17 cellular contexts compared by ENCODE assay signal in genomic region chr17:56543280-56543679, GRCh38. TPM values are rescaled to one million over a fixed set of nuclear protein-coding genes. Genes with fewer than 3 reads are reported as not detected.
"Had no signal": no experiment of that assay in that cellular context is flagged by ENCODE, and none has a peak within 500 bp of the region (broad histone marks: within the 10 kb centered on the region; RNA-seq: fewer than 3 reads in every experiment).

No MANE protein-coding gene starts in this region.

- H3K36me3 Mint-ChIP-seq: memory B cell; stimulated activated memory B cell treated with anti-CD40 and anti-IgM and Interleukin-4, amounts not matched to agents 10 μg/mL and 1 μg/mL and 100 μg/mL, for 72 hours had no signal

- DNase-seq: cortex of kidney; dorsolateral prefrontal cortex; effector CD8-positive, alpha-beta T cell; heart left ventricle; hippocampal formation; left ventricle myocardium inferior; lower lobe of right lung; naive thymus-derived CD8-positive, alpha-beta T cell; right cardiac atrium; stimulated activated CD4-positive, alpha-beta T cell treated with anti-CD3 and anti-CD28 coated beads, Interleukin-4, amount 100 ng/mL, for 24 hours; tibial artery had no signal

- H3K27ac Mint-ChIP-seq: memory B cell; naive thymus-derived CD8-positive, alpha-beta T cell; stimulated activated memory B cell treated with anti-CD40 and anti-IgM and Interleukin-4, amounts not matched to agents 10 μg/mL and 1 μg/mL and 100 μg/mL, for 72 hours; stimulated activated naive CD8-positive, alpha-beta T cell treated with anti-CD3 and anti-CD28 coated beads, Interleukin-15, Interleukin-2, amounts not matched to agents 100 ng/mL and 50 ng/mL, for 24 hours had no signal

- H3K4me3 ChIP-seq: dorsolateral prefrontal cortex, heart left ventricle, left ventricle myocardium inferior, lower lobe of right lung, tibial artery had no signal

- H3K4me1 Mint-ChIP-seq: central memory CD8-positive, alpha-beta T cell; memory B cell; naive thymus-derived CD8-positive, alpha-beta T cell; stimulated activated memory B cell treated with anti-CD40 and anti-IgM and Interleukin-4, amounts not matched to agents 10 μg/mL and 1 μg/mL and 100 μg/mL, for 72 hours had no signal

- H3K36me3 ChIP-seq: heart left ventricle, left ventricle myocardium inferior, lower lobe of right lung, tibial artery had no signal

- H3K9me3 ChIP-seq: heart left ventricle, lower lobe of right lung, tibial artery had no signal

- H3K27ac ChIP-seq: dorsolateral prefrontal cortex, heart left ventricle, left ventricle myocardium inferior, lower lobe of right lung, tibial artery had no signal

- ATAC-seq: esophagus mucosa; heart left ventricle; lower lobe of right lung; naive thymus-derived CD8-positive, alpha-beta T cell; right cardiac atrium; stimulated activated memory B cell treated with anti-CD40 and anti-IgM and Interleukin-4, amounts not matched to agents 10 μg/mL and 1 μg/mL and 100 μg/mL, for 72 hours had no signal

- H3K4me1 ChIP-seq: heart left ventricle, left ventricle myocardium inferior, lower lobe of right lung, tibial artery had no signal

- H3K4me3 Mint-ChIP-seq: central memory CD8-positive, alpha-beta T cell; memory B cell; naive thymus-derived CD8-positive, alpha-beta T cell; stimulated activated memory B cell treated with anti-CD40 and anti-IgM and Interleukin-4, amounts not matched to agents 10 μg/mL and 1 μg/mL and 100 μg/mL, for 72 hours; stimulated activated naive CD8-positive, alpha-beta T cell treated with anti-CD3 and anti-CD28 coated beads, Interleukin-15, Interleukin-2, amounts not matched to agents 100 ng/mL and 50 ng/mL, for 24 hours had no signal

RNA-seq across cellular contexts. Expression of gene NOG, which starts 50.2 kb away (rescaled TPM):
- total RNA-seq: esophagus mucosa, osteocyte had no signal
